Comparison of ENCODE assay signal across 23 cellular contexts in the genomic region with DNA sequence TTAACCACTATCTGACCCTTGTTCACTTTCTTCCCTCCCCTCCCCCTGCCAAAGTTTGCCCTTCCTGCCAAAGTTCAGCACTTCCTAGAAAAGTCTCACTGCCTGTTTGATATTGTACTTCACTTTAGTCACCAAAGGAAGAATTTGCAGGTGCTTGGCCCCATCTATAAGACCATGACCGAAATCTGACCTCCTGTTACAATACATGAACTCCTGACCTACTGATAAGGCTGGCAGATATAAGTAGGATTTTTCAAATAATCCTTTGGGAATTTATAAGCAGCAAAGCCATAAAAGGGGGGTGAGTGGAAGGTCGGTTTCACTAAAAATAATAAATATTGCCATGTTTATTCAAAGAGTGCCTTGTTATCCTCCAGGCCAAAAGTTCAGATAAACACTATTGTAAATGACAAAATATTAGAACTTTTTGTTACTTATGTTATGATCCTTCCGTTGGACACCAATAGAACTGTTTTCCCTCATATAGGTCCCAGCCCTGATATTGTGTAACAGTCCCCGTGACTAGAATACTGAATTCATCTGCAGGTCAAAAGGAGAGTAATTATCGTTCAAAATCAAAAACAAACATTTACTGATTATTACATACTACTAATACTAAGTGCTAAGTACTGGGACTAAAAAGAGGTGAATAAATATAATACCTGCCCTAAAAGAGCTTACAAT.
"Had no signal": no experiment of that assay in that cellular context is flagged by ENCODE, and none has a peak within 500 bp of the region (broad histone marks: within the 10 kb centered on the region; RNA-seq: fewer than 3 reads in every experiment).

No MANE protein-coding gene starts in this region.

- DNase-seq: activated CD4-positive, alpha-beta memory T cell treated with anti-CD3 and anti-CD28 coated beads for 36 hours; activated CD4-positive, alpha-beta T cell treated with anti-CD3 and anti-CD28 coated beads for 36 hours; activated gamma-delta T cell; activated T-cell treated with anti-CD3 and anti-CD28 coated beads, Interleukin-2, amount 50 U/mL, for 4 hours; amniotic stem cell; body of pancreas; central memory CD4-positive, alpha-beta T cell; colonic mucosa; esophagus squamous epithelium; foreskin fibroblast; glutamatergic neuron; kidney glomerular epithelial cell; mammary epithelial cell; naive B cell; retina; stimulated activated CD4-positive, alpha-beta T cell treated with anti-CD3 and anti-CD28 coated beads, Interleukin-15, amount 100 ng/mL, for 24 hours; stimulated activated CD4-positive, alpha-beta T cell treated with anti-CD3 and anti-CD28 coated beads, Interleukin-4, amount 100 ng/mL, for 24 hours; stimulated activated naive CD4-positive, alpha-beta T cell; T-cell; T1000 had no signal

- H3K4me1 Mint-ChIP-seq: activated CD4-positive, alpha-beta T cell treated with anti-CD3 and anti-CD28 coated beads for 36 hours; naive B cell; T-cell had no signal

- H3K27ac ChIP-seq: body of pancreas, colonic mucosa, esophagus squamous epithelium, parathyroid adenoma, tibial nerve had no signal

- H3K9me3 Mint-ChIP-seq: activated CD4-positive, alpha-beta memory T cell treated with anti-CD3 and anti-CD28 coated beads for 36 hours; activated naive CD4-positive, alpha-beta T cell treated with anti-CD3 and anti-CD28 coated beads, Interleukin-2, amount 50 U/mL, for 72 hours; activated T-cell treated with anti-CD3 and anti-CD28 coated beads, Interleukin-2, amount 50 U/mL, for 4 hours; naive B cell; T-cell had no signal

- H3K4me3 ChIP-seq: body of pancreas, colonic mucosa, esophagus squamous epithelium, tibial nerve had no signal

- H3K36me3 Mint-ChIP-seq: activated CD4-positive, alpha-beta memory T cell treated with anti-CD3 and anti-CD28 coated beads for 36 hours; activated naive CD4-positive, alpha-beta T cell treated with anti-CD3 and anti-CD28 coated beads, Interleukin-2, amount 50 U/mL, for 72 hours; naive B cell had no signal

- H3K27me3 ChIP-seq: body of pancreas, colonic mucosa, esophagus squamous epithelium, tibial nerve had no signal

- H3K9me3 ChIP-seq: body of pancreas, colonic mucosa, esophagus squamous epithelium, tibial nerve had no signal

- H3K4me3 Mint-ChIP-seq: activated CD4-positive, alpha-beta memory T cell treated with anti-CD3 and anti-CD28 coated beads for 36 hours; activated CD4-positive, alpha-beta T cell treated with anti-CD3 and anti-CD28 coated beads for 36 hours; activated T-cell treated with anti-CD3 and anti-CD28 coated beads, Interleukin-2, amount 50 U/mL, for 4 hours; naive B cell; T-cell had no signal

- ATAC-seq: activated CD4-positive, alpha-beta T cell treated with anti-CD3 and anti-CD28 coated beads for 36 hours; activated naive CD4-positive, alpha-beta T cell treated with anti-CD3 and anti-CD28 coated beads, Interleukin-2, amount 50 U/mL, for 72 hours; activated T-cell treated with anti-CD3 and anti-CD28 coated beads, Interleukin-2, amount 50 U/mL, for 4 hours; body of pancreas; T-cell had no signal

- H2AFZ ChIP-seq: parathyroid adenoma had no signal

- H3K36me3 ChIP-seq: colonic mucosa, esophagus squamous epithelium, tibial nerve had no signal

- H3K79me2 ChIP-seq: parathyroid adenoma had no signal

- H3K27ac Mint-ChIP-seq: activated CD4-positive, alpha-beta memory T cell treated with anti-CD3 and anti-CD28 coated beads for 36 hours; activated CD4-positive, alpha-beta T cell treated with anti-CD3 and anti-CD28 coated beads for 36 hours; activated naive CD4-positive, alpha-beta T cell treated with anti-CD3 and anti-CD28 coated beads, Interleukin-2, amount 50 U/mL, for 72 hours; naive B cell; T-cell had no signal

- H3K9ac ChIP-seq: parathyroid adenoma had no signal

- H3K27me3 Mint-ChIP-seq: activated CD4-positive, alpha-beta memory T cell treated with anti-CD3 and anti-CD28 coated beads for 36 hours; activated CD4-positive, alpha-beta T cell treated with anti-CD3 and anti-CD28 coated beads for 36 hours; naive B cell; T-cell had no signal

- H3K4me1 ChIP-seq: body of pancreas, colonic mucosa, esophagus squamous epithelium, parathyroid adenoma, tibial nerve had no signal
